Comparison of ENCODE assay signal across 20 cellular contexts in the genomic region with DNA sequence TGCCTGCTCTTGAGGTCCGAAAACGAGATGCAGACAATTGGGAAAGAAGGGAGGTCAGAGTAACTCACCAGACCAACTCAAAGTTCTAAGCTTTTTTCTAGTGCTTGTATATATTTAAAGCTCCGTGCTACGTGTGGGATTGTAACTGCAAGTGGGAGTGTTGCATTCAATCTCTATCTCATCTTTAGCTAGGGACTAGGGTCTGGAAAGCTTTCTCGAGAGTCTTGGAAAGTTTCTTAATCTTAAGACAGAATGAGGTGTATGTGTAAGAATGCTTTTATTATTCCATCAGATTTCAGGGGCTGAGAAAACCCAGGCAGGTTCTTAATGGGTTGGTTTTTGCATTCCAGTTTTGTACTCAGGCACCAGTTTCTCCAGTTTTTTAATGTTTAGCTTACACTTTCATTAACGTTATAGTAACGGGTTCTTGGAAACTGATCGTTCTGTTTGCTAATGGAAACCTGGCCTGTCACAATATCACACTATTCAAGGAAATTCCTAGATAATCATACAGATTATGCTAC. TPM values are rescaled to one million over a fixed set of nuclear protein-coding genes. Genes with fewer than 3 reads are reported as not detected.
A peak's percentile ranks its signal among the peaks of the same experiment; 100 is the strongest.
DNase-seq lines count a peak whose midpoint lies in the region; ATAC-seq and TF ChIP-seq lines count a peak whose summit lies in the region.
"Had no signal": no experiment of that assay in that cellular context is flagged by ENCODE, and none has a peak within 500 bp of the region (broad histone marks: within the 10 kb centered on the region; RNA-seq: fewer than 3 reads in every experiment).

No MANE protein-coding gene starts in this region.

- POLR2A ChIA-PET in WTC11 (lab: Charles Lee) = no interaction called here

- H3K27me3 Mint-ChIP-seq in Calu3 (ENCODE audit: unreplicated experiment) (no peaks in the 10 kb centered on the region), WTC11 (ENCODE audit: low read depth) (no peaks in the 10 kb centered on the region)
- no peaks in the 10 kb centered on the region for H3K27me3 Mint-ChIP-seq in activated naive CD4-positive, alpha-beta T cell treated with anti-CD3 and anti-CD28 coated beads, Interleukin-2, amount 10 ng/mL, durations not matched to agents 7 days and 5 days
- H3K27me3 Mint-ChIP-seq: CD4-positive, alpha-beta T cell had no signal

- H3K4ac ChIP-seq in trophoblast cell (ENCODE audit: low read depth, low read length) = no peak overlapping the region

- H3K4me3 ChIP-seq in trophoblast cell (ENCODE audit: low read depth, low read length) = no peak overlapping the region

- H2BK120ac ChIP-seq in trophoblast cell (ENCODE audit: insufficient read depth, low read length, poor library complexity) = no peak overlapping the region

- peaks cover 2 to 3% of the 10 kb centered on the region in 2 experiments for H3K36me3 ChIP-seq in trophoblast cell (ENCODE audit: control insufficient read depth in 1 of 2, insufficient read depth in 2 of 2, low read length in 2 of 2)

- H3K18ac ChIP-seq in trophoblast cell (ENCODE audit: low read length) = no peak overlapping the region

- H3K36me3 Mint-ChIP-seq in Calu3 (ENCODE audit: insufficient read depth, unreplicated experiment) (peaks cover 20% of the 10 kb centered on the region), WTC11 (peaks cover 22% of the 10 kb centered on the region)
- H3K36me3 Mint-ChIP-seq in activated naive CD4-positive, alpha-beta T cell treated with anti-CD3 and anti-CD28 coated beads, Interleukin-2, amount 10 ng/mL, durations not matched to agents 7 days and 5 days = peaks cover 27% of the 10 kb centered on the region

- H2BK5ac ChIP-seq in trophoblast cell (ENCODE audit: low read depth, low read length, poor library complexity) = no peak overlapping the region

- no peak overlapping the region for H3K14ac ChIP-seq in trophoblast cell (ENCODE audit: low read length)

- H3K79me2 ChIP-seq in trophoblast cell (ENCODE audit: control insufficient read depth, insufficient read depth, low read length, poor library complexity) = no peaks in the 10 kb centered on the region

- peak overlapping the region; percentile 24 for H3K27ac ChIP-seq in trophoblast cell (ENCODE audit: low read depth, low read length)
- H3K27ac ChIP-seq: RWPE1 had no signal

- H3K79me1 ChIP-seq in trophoblast cell (ENCODE audit: low read length) = peaks cover 3% of the 10 kb centered on the region

- H3K27ac Mint-ChIP-seq in Calu3 (ENCODE audit: unreplicated experiment) = peak overlapping the region; percentile 56
- peak overlapping the region; percentile 82; the same call in 1 of the 2 replicates for H3K27ac Mint-ChIP-seq in WTC11
- H3K27ac Mint-ChIP-seq in activated naive CD4-positive, alpha-beta T cell treated with anti-CD3 and anti-CD28 coated beads, Interleukin-2, amount 10 ng/mL, durations not matched to agents 7 days and 5 days = no peak overlapping the region
- H3K27ac Mint-ChIP-seq: CD4-positive, alpha-beta T cell had no signal

- H3K4me3 Mint-ChIP-seq in Calu3 (ENCODE audit: low read depth, unreplicated experiment) (peak overlapping the region; percentile 37), WTC11 (no peak overlapping the region)
- H3K4me3 Mint-ChIP-seq in activated naive CD4-positive, alpha-beta T cell treated with anti-CD3 and anti-CD28 coated beads, Interleukin-2, amount 10 ng/mL, durations not matched to agents 7 days and 5 days = no peak overlapping the region
- H3K4me3 Mint-ChIP-seq: CD4-positive, alpha-beta T cell had no signal

- no peak overlapping the region for H4K8ac ChIP-seq in trophoblast cell (ENCODE audit: low read depth, low read length)

- CTCF ChIA-PET in Calu3 (lab: Charles Lee) = interaction anchor here (0.7 to 1.7 kb wide), 5 partner anchors 10 to 203 kb away, joined by 3 to 10 read pairs (median 4); a partner anchor contains a TSS
- CTCF ChIA-PET in WTC11 (lab: Charles Lee) = interaction anchor here (1.0 to 6.2 kb wide), 2 partner anchors 10 to 26 kb away, joined by 3 to 20 read pairs; no protein-coding TSS in a partner anchor
- CTCF ChIA-PET in activated naive CD4-positive, alpha-beta T cell treated with anti-CD3 and anti-CD28 coated beads, Interleukin-2, amount 10 ng/mL, durations not matched to agents 7 days and 5 days (lab: Charles Lee) = interaction anchor here (1.3 kb wide), 1 partner anchor 10 kb away, joined by 3 read pairs; no protein-coding TSS in a partner anchor

- H3K4me1 Mint-ChIP-seq in Calu3 (ENCODE audit: low read depth, unreplicated experiment) = peaks cover 22% of the 10 kb centered on the region
- H3K4me1 Mint-ChIP-seq in WTC11 = peaks cover 17% of the 10 kb centered on the region
- no peaks in the 10 kb centered on the region for H3K4me1 Mint-ChIP-seq in activated naive CD4-positive, alpha-beta T cell treated with anti-CD3 and anti-CD28 coated beads, Interleukin-2, amount 10 ng/mL, durations not matched to agents 7 days and 5 days

- no peak for TF ChIP-seq CTCF in Calu3 (IDR thresholded peaks at IDR 0.05; ENCODE audit: unreplicated experiment)
- no peak for TF ChIP-seq CTCF in WTC11 (IDR thresholded peaks at IDR 0.05)

- H3K4me1 ChIP-seq in trophoblast cell (ENCODE audit: control insufficient read depth in 1 of 2, insufficient read depth in 2 of 2, low read length in 2 of 2) = no peaks in the 10 kb centered on the region

- peak overlapping the region; percentile 35 for H3K4me2 ChIP-seq in trophoblast cell (ENCODE audit: low read length)

- no TSS peak for BruUV-seq in Calu3 (replicated peaks; lab: Mats Ljungman, UMichigan)

- no peaks in the 10 kb centered on the region for H3K9me3 Mint-ChIP-seq in Calu3 (ENCODE audit: low read depth, unreplicated experiment)
- H3K9me3 Mint-ChIP-seq in WTC11 = no peaks in the 10 kb centered on the region
- H3K9me3 Mint-ChIP-seq in activated naive CD4-positive, alpha-beta T cell treated with anti-CD3 and anti-CD28 coated beads, Interleukin-2, amount 10 ng/mL, durations not matched to agents 7 days and 5 days = no peaks in the 10 kb centered on the region
- H3K9me3 Mint-ChIP-seq: CD4-positive, alpha-beta T cell had no signal

- no peaks in the 10 kb centered on the region for H3K27me3 ChIP-seq in trophoblast cell (ENCODE audit: insufficient read depth, low read length)

- H3K9ac ChIP-seq in trophoblast cell (ENCODE audit: low read length) = no peak overlapping the region

- H2AK5ac ChIP-seq in trophoblast cell (ENCODE audit: low read length) = no peak overlapping the region

- H4K12ac ChIP-seq in trophoblast cell (ENCODE audit: low read depth, low read length) = no peak overlapping the region

- H2BK12ac ChIP-seq in trophoblast cell (ENCODE audit: low read length) = no peak overlapping the region

- intact Hi-C loops in Calu3 (cut with micrococcal nuclease; ENCODE audit: unreplicated experiment) = no loop called here

- no peak overlapping the region for H4K91ac ChIP-seq in trophoblast cell (ENCODE audit: low read depth, low read length)

- ATAC-seq in WTC11 = no peak
- no peak for ATAC-seq in GM19395 (IDR thresholded peaks at IDR 0.05; ENCODE audit: unreplicated experiment)
- ATAC-seq in HG03175 (IDR thresholded peaks at IDR 0.05; ENCODE audit: unreplicated experiment) = no peak
- ATAC-seq: PC-3 had no signal

- H2AFZ ChIP-seq in trophoblast cell (ENCODE audit: insufficient read depth, low read length, poor library complexity) = no peak overlapping the region

- WGBS in trophoblast cell (ENCODE audit: extremely low coverage, insufficient coverage, insufficient read length) = no CpG with 5 or more reads among the region's 8 CpGs

- H3K9me3 ChIP-seq in trophoblast cell (ENCODE audit: insufficient read depth, low read depth, low read length) = no peaks in the 10 kb centered on the region
- H3K9me3 ChIP-seq: Caco-2 had no signal

- no peak for DNase-seq in Calu3
- no peak for DNase-seq in WTC11 (ENCODE audit: low spot score)
- DNase-seq in kidney tubule cell (ENCODE audit: low spot score) = peak; percentile 11
- no peak for DNase-seq in trophoblast cell
- DNase-seq in activated naive CD4-positive, alpha-beta T cell treated with anti-CD3 and anti-CD28 coated beads, Interleukin-2, amount 10 ng/mL, durations not matched to agents 7 days and 5 days = no peak
- DNase-seq in iPS-NIHi11 (ENCODE audit: low spot score) = no peak
- DNase-seq: Caco-2; CD4-positive, alpha-beta T cell; DMS153; GF-D8; IMR-90; NCI-H1436; NCI-H1930; NCI-H226; NCI-H524; PC-3; SIG-M5 had no signal

- no peak overlapping the region for H3K23ac ChIP-seq in trophoblast cell (ENCODE audit: low read length)

TF ChIP-seq in WTC11, 78 proteins besides CTCF, POLR2A, EP300 and RAD21 (continues in another document):
- no peak for TF ChIP-seq RORB (CRISPR knock-in tag; IDR thresholded peaks at IDR 0.05)
- TF ChIP-seq, protein P1, sequence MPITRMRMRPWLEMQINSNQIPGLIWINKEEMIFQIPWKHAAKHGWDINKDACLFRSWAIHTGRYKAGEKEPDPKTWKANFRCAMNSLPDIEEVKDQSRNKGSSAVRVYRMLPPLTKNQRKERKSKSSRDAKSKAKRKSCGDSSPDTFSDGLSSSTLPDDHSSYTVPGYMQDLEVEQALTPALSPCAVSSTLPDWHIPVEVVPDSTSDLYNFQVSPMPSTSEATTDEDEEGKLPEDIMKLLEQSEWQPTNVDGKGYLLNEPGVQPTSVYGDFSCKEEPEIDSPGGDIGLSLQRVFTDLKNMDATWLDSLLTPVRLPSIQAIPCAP (CRISPR knock-in tag; IDR thresholded peaks at IDR 0.05) = no peak
- no peak for TF ChIP-seq ZNF416 (CRISPR knock-in tag; IDR thresholded peaks at IDR 0.05)
- no peak for TF ChIP-seq ZNF219 (CRISPR knock-in tag; IDR thresholded peaks at IDR 0.05; ENCODE audit: borderline replicate concordance)
- TF ChIP-seq, protein P2, sequence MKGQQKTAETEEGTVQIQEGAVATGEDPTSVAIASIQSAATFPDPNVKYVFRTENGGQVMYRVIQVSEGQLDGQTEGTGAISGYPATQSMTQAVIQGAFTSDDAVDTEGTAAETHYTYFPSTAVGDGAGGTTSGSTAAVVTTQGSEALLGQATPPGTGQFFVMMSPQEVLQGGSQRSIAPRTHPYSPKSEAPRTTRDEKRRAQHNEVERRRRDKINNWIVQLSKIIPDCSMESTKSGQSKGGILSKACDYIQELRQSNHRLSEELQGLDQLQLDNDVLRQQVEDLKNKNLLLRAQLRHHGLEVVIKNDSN (CRISPR knock-in tag; IDR thresholded peaks at IDR 0.05) = no peak
- TF ChIP-seq, protein P3, sequence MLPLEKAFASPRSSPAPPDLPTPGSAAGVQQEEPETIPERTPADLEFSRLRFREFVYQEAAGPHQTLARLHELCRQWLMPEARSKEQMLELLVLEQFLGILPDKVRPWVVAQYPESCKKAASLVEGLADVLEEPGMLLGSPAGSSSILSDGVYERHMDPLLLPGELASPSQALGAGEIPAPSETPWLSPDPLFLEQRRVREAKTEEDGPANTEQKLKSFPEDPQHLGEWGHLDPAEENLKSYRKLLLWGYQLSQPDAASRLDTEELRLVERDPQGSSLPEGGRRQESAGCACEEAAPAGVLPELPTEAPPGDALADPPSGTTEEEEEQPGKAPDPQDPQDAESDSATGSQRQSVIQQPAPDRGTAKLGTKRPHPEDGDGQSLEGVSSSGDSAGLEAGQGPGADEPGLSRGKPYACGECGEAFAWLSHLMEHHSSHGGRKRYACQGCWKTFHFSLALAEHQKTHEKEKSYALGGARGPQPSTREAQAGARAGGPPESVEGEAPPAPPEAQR (CRISPR knock-in tag; IDR thresholded peaks at IDR 0.05) = no peak

RNA-seq across cellular contexts. Expression of a gene that starts 20.3 kb away (rescaled TPM):
- total RNA-seq in Calu3 (2022) (51.0 and 53.3 TPM in 2 replicates), WTC11 (2021) (65.8 to 71.3 TPM (median 70.0 TPM) in 3 replicates)
- polyA plus RNA-seq in trophoblast cell (2013) = 28.0 and 30.2 TPM in 2 replicates

RNA-seq across cellular contexts. Expression of a gene that starts 43.8 kb away (rescaled TPM):
- total RNA-seq in Calu3 (2022) (18.2 and 25.6 TPM in 2 replicates), WTC11 (2021) (12.5 to 16.4 TPM (median 14.4 TPM) in 3 replicates)
- 9.6 and 10.0 TPM in 2 replicates for polyA plus RNA-seq in trophoblast cell (2013)
